In genomic region chr2:43133708-43134570, GRCh38 we compare ENCODE assay signal across 10 cellular contexts.
DNase-seq lines count a peak whose midpoint lies in the region; ATAC-seq, FAIRE-seq and TF ChIP-seq lines count a peak whose summit lies in the region.
"Had no signal": no experiment of that assay in that cellular context is flagged by ENCODE, and none has a peak within 500 bp of the region (broad histone marks: within the 10 kb centered on the region; RNA-seq: fewer than 3 reads in every experiment).

No MANE protein-coding gene starts in this region.

- POLR2A ChIA-PET in A549 (lab: Yijun Ruan, JAX) = interaction anchor here (3.8 kb wide), 1 partner anchor 93 kb away, joined by 16 read pairs; the partner anchor contains the start of gene ZFP36L2

- ATAC-seq in A549 (no peak), heart left ventricle (no peak), GM18519 (IDR thresholded peaks at IDR 0.05; ENCODE audit: low FRiP score, unreplicated experiment) (no peak), HG03378 (IDR thresholded peaks at IDR 0.05; ENCODE audit: unreplicated experiment) (no peak)

- H3K4me2 ChIP-seq in A549 (no peak overlapping the region), KMS-11 (peak overlapping the region; percentile 99)

- H2AFZ ChIP-seq in KMS-11 (ENCODE audit: low read depth) = peak overlapping the region; percentile 70

- H3K9me3 ChIP-seq in A549 = no peaks in the 10 kb centered on the region
- no peaks in the 10 kb centered on the region for H3K9me3 ChIP-seq in heart left ventricle
- H3K9me3 ChIP-seq: SJSA1 had no signal

- H3K4me3 ChIP-seq in A549 (no peak overlapping the region), KMS-11 (IDR thresholded peaks at IDR 0.05; ENCODE audit: insufficient read depth, low read depth, low read length) (no peak overlapping the region), heart left ventricle (no peak overlapping the region)
- H3K4me3 ChIP-seq: SJSA1 had no signal

- no peak for TF ChIP-seq RAD21 in A549 (conservative IDR thresholded peaks at IDR 0.05 in 1 of 2, IDR thresholded peaks at IDR 0.05 in 1 of 2)

- H3K27me3 ChIP-seq in KMS-11 (ENCODE audit: insufficient read depth, low read depth) = no peaks in the 10 kb centered on the region
- H3K27me3 ChIP-seq in heart left ventricle = no peaks in the 10 kb centered on the region
- H3K27me3 ChIP-seq: SJSA1 had no signal

- H4K20me1 ChIP-seq in KMS-11 (ENCODE audit: insufficient read depth) = no peaks in the 10 kb centered on the region

- TF ChIP-seq EP300 in A549 (IDR thresholded peaks at IDR 0.05) = no peak

- 91% methylated on average over 21 of the region's 21 CpGs for WGBS in A549 (ENCODE audit: missing lambda C conversion rate)
- 74 to 91% (median 84%) methylated on average over 16 to 21 of the region's 21 CpGs for WGBS in heart left ventricle, 4 donors

- no peak for DNase-seq in A549 (ENCODE audit: low read depth in 1 of 2, low spot score in 1 of 2)
- peak; percentile 59 to 68 for DNase-seq in activated CD8-positive, alpha-beta memory T cell treated with anti-CD3 and anti-CD28 coated beads for 1 hour (ENCODE audit: extremely low read depth in 1 of 2, low read depth in 1 of 2)
- peak in 3 of 5 donors; percentile 41 to 75 (median 42) for DNase-seq in heart left ventricle
- peak; percentile 60 for DNase-seq in stimulated activated CD8-positive, alpha-beta memory T cell treated with anti-CD3 and anti-CD28 coated beads, Interleukin-12 subunit alpha, Interleukin-12 subunit beta, amount 100 ng/mL, for 1 hour (ENCODE audit: low read depth)
- no peak for DNase-seq in DMS53 (lab: John Stamatoyannopoulos, UW)

- no peak for TF ChIP-seq POLR2A in A549 (IDR thresholded peaks at IDR 0.05; ENCODE audit: low read length)
- no peak for TF ChIP-seq POLR2A in heart left ventricle (IDR thresholded peaks at IDR 0.05)

- H3K9ac ChIP-seq in KMS-11 = peak overlapping the region; percentile 72

- peaks cover 40% of the 10 kb centered on the region for H3K4me1 ChIP-seq in A549
- peaks cover 83% of the 10 kb centered on the region for H3K4me1 ChIP-seq in KMS-11 (ENCODE audit: low read depth, poor library complexity, severe bottlenecking)
- peaks cover 7 to 98% (median 41%) of the 10 kb centered on the region in 12 donors for H3K4me1 ChIP-seq in heart left ventricle

- intact Hi-C loops in heart left ventricle (cut with DNase I) = loop anchor here in 6 of 10 donors (2.0 to 10.0 kb wide), 8 partner anchors 91 to 353 kb away; partner anchors contain the start of gene ZFP36L2 (in 2 of the 6)

- TF ChIP-seq CTCF in A549 (IDR thresholded peaks at IDR 0.05) = no peak
- TF ChIP-seq CTCF in KMS-11 (conservative IDR thresholded peaks at IDR 0.05; ENCODE audit: low read depth, low read length) = no peak
- no peak for TF ChIP-seq CTCF in heart left ventricle (IDR thresholded peaks at IDR 0.05)

- H3K79me2 ChIP-seq in KMS-11 (ENCODE audit: insufficient read depth, low read depth) = no peaks in the 10 kb centered on the region

- no peak for FAIRE-seq in A549 (lab: Jason Lieb, UNC)
- FAIRE-seq: keratinocyte had no signal

- H3K27ac ChIP-seq in A549 (peak overlapping the region; percentile 29 to 67; a peak in 4 of 6 replicates), KMS-11 (peak overlapping the region; percentile 94), heart left ventricle (peak overlapping the region in 4 of 12 donors; percentile 10 to 94 (median 48))
- H3K27ac ChIP-seq: SJSA1 had no signal

- H3K36me3 ChIP-seq in KMS-11 (ENCODE audit: insufficient read depth) (no peaks in the 10 kb centered on the region), heart left ventricle (no peaks in the 10 kb centered on the region)
- H3K36me3 ChIP-seq: SJSA1 had no signal

- CTCF ChIA-PET in A549 (lab: Yijun Ruan, JAX) = interaction anchor here (0.8 to 7.8 kb wide), 5 partner anchors 86 to 158 kb away, joined by 3 to 84 read pairs (median 7); partner anchors contain the start of gene ZFP36L2

TF ChIP-seq in A549, 52 proteins besides CTCF, POLR2A, EP300 and RAD21:
- TF ChIP-seq MAFK (IDR thresholded peaks at IDR 0.05; ENCODE audit: partially characterized antibody) (peak; percentile 21), KDM1A (IDR thresholded peaks at IDR 0.05; ENCODE audit: low read depth) (no peak), HOXB5 (CRISPR knock-in tag; IDR thresholded peaks at IDR 0.05) (no peak), E2F6 (IDR thresholded peaks at IDR 0.05; ENCODE audit: borderline replicate concordance, low read depth) (no peak)

Comparison
In these comparisons a context has a peak if more than half of its experiments do, and no peak if none do; other contexts are left out.
1. DNase-seq: peak in activated CD8-positive, alpha-beta memory T cell treated with anti-CD3 and anti-CD28 coated beads for 1 hour (2 of 2), heart left ventricle (3 of 5) and stimulated activated CD8-positive, alpha-beta memory T cell treated with anti-CD3 and anti-CD28 coated beads, Interleukin-12 subunit alpha, Interleukin-12 subunit beta, amount 100 ng/mL, for 1 hour (single experiment); none in A549 (0 of 2) and DMS53 (single experiment).